20 cellular contexts compared by ENCODE assay signal in the genomic region with DNA sequence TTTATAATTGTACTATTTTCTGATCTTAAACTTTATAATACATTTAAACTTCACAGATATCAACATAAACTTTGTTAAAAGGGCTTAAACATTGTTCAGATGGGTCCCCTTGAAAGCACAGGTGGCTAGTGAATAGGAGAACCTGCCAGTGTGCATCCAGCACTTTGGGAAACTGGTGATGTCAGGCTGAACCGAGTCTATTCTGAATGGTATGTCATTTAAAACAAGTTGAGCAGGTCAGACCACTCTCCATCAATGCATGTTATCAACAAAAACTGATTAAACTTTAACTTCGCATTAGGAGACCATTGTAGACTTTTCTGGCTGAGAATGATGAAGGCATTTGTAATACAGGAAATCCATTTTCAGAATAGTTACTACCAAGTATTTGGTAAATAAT. TPM values are rescaled to one million over a fixed set of nuclear protein-coding genes. Genes with fewer than 3 reads are reported as not detected.
DNase-seq lines count a peak whose midpoint lies in the region; ATAC-seq and TF ChIP-seq lines count a peak whose summit lies in the region.
"Had no signal": no experiment of that assay in that cellular context is flagged by ENCODE, and none has a peak within 500 bp of the region (broad histone marks: within the 10 kb centered on the region; RNA-seq: fewer than 3 reads in every experiment).

No MANE protein-coding gene starts in this region.

- peak; percentile 79 for ATAC-seq in upper lobe of right lung
- no peak for ATAC-seq in activated naive CD8-positive, alpha-beta T cell treated with anti-CD3 and anti-CD28 coated beads, Interleukin-2, amount 50 U/mL, for 24 hours
- no peak for ATAC-seq in HG03097 (IDR thresholded peaks at IDR 0.05; ENCODE audit: low FRiP score, unreplicated experiment)
- ATAC-seq in omental fat pad (ENCODE audit: low FRiP score), result no peak
- ATAC-seq: K562 had no signal

- no peaks in the 10 kb centered on the region for H3K9me3 ChIP-seq in upper lobe of right lung
- H3K9me3 ChIP-seq: ovary, SJCRH30 had no signal

- H3K4me1 Mint-ChIP-seq in activated naive CD8-positive, alpha-beta T cell treated with anti-CD3 and anti-CD28 coated beads, Interleukin-2, amount 50 U/mL, for 24 hours, result no peaks in the 10 kb centered on the region
- H3K4me1 Mint-ChIP-seq: central memory CD8-positive, alpha-beta T cell had no signal

- H3K36me3 Mint-ChIP-seq in activated naive CD8-positive, alpha-beta T cell treated with anti-CD3 and anti-CD28 coated beads, Interleukin-2, amount 50 U/mL, for 24 hours (ENCODE audit: low read depth), result no peaks in the 10 kb centered on the region

- H3K36me3 ChIP-seq in upper lobe of right lung, result no peaks in the 10 kb centered on the region
- H3K36me3 ChIP-seq: ovary, SJCRH30 had no signal

- TF ChIP-seq CTCF in upper lobe of right lung (IDR thresholded peaks at IDR 0.05) (no peak), omental fat pad (IDR thresholded peaks at IDR 0.05) (no peak)

- DNase-seq in NCI-H1105 (lab: John Stamatoyannopoulos, UW) (peak; percentile 65), NCI-H748 treated with DMSO at 0.1 percent for 48 hours (lab: John Stamatoyannopoulos, UW) (peak; percentile 95), kidney tubule cell (ENCODE audit: low spot score) (peak; percentile 69), upper lobe of right lung (no peak), omental fat pad (ENCODE audit: low spot score) (no peak)
- DNase-seq in activated naive CD8-positive, alpha-beta T cell treated with anti-CD3 and anti-CD28 coated beads, Interleukin-2, amount 50 U/mL, for 24 hours, result no peak
- DNase-seq: activated CD4-positive, alpha-beta T cell treated with anti-CD3 and anti-CD28 coated beads for 1 hour; activated gamma-delta T cell; AML-193; amygdala; endodermal cell; GM23248; NCI-H1092; NCI-H2227 treated with DMSO at 0.1 percent for 48 hours; ovary; SJCRH30; stimulated activated CD4-positive, alpha-beta T cell treated with anti-CD3 and anti-CD28 coated beads, Interleukin-4, amount 100 ng/mL, for 1 hour had no signal

- no peak overlapping the region for H3K27ac ChIP-seq in upper lobe of right lung
- H3K27ac ChIP-seq: GM23248, ovary, SJCRH30 had no signal

- no peak overlapping the region for H3K4me3 Mint-ChIP-seq in activated naive CD8-positive, alpha-beta T cell treated with anti-CD3 and anti-CD28 coated beads, Interleukin-2, amount 50 U/mL, for 24 hours
- H3K4me3 Mint-ChIP-seq: central memory CD8-positive, alpha-beta T cell; endodermal cell had no signal

- no peaks in the 10 kb centered on the region for H3K27me3 Mint-ChIP-seq in activated naive CD8-positive, alpha-beta T cell treated with anti-CD3 and anti-CD28 coated beads, Interleukin-2, amount 50 U/mL, for 24 hours
- H3K27me3 Mint-ChIP-seq: central memory CD8-positive, alpha-beta T cell had no signal

- H3K27me3 ChIP-seq in upper lobe of right lung, result no peaks in the 10 kb centered on the region
- H3K27me3 ChIP-seq: ovary, SJCRH30 had no signal

- no peak overlapping the region for H3K27ac Mint-ChIP-seq in activated naive CD8-positive, alpha-beta T cell treated with anti-CD3 and anti-CD28 coated beads, Interleukin-2, amount 50 U/mL, for 24 hours
- H3K27ac Mint-ChIP-seq: endodermal cell had no signal

- no peaks in the 10 kb centered on the region for H3K9me3 Mint-ChIP-seq in activated naive CD8-positive, alpha-beta T cell treated with anti-CD3 and anti-CD28 coated beads, Interleukin-2, amount 50 U/mL, for 24 hours
- H3K9me3 Mint-ChIP-seq: central memory CD8-positive, alpha-beta T cell; endodermal cell had no signal

- no peak overlapping the region for H3K4me3 ChIP-seq in upper lobe of right lung
- H3K4me3 ChIP-seq: GM23248, K562, ovary, SJCRH30 had no signal

- intact Hi-C loops in upper lobe of right lung (cut with DNase I), result no loop called here

- H3K4me1 ChIP-seq in upper lobe of right lung, result no peaks in the 10 kb centered on the region
- H3K4me1 ChIP-seq: SJCRH30 had no signal

RNA-seq across cellular contexts. Expression of gene FREM2, which starts 50.1 kb away (rescaled TPM):
- total RNA-seq in upper lobe of right lung (13.9 TPM), omental fat pad (1 to 10 TPM in 3 of 4 donors, under 1 TPM in 1; 0.28 to 2.8 (median 1.6) TPM)
- total RNA-seq: GM23248 had no signal

Comparison
In these comparisons a context has a peak if more than half of its experiments do, and no peak if none do; other contexts are left out.
1. DNase-seq: peak in NCI-H1105 (single experiment), NCI-H748 treated with DMSO at 0.1 percent for 48 hours (single experiment) and kidney tubule cell (single experiment); none in upper lobe of right lung (single experiment), activated naive CD8-positive, alpha-beta T cell treated with anti-CD3 and anti-CD28 coated beads, Interleukin-2, amount 50 U/mL, for 24 hours (single experiment) and omental fat pad (single experiment).